In genomic region chr4:98662619-98663225, GRCh38 we compare ENCODE assay signal across 8 cellular contexts. TPM values are rescaled to one million over a fixed set of nuclear protein-coding genes. Genes with fewer than 3 reads are reported as not detected.
DNase-seq lines count a peak whose midpoint lies in the region; ATAC-seq lines count a peak whose summit lies in the region.

No MANE protein-coding gene starts in this region.

- POLR2A ChIA-PET in activated naive CD8-positive, alpha-beta T cell treated with anti-CD3 and anti-CD28 coated beads, Interleukin-2, amount 10 ng/mL, durations not matched to agents 7 days and 5 days (lab: Charles Lee), result interaction anchor here (1.2 to 1.4 kb wide), 2 partner anchors 9 to 266 kb away, joined by 3 read pairs; no protein-coding TSS in a partner anchor

- peak overlapping the region; percentile 94 for H3K27ac Mint-ChIP-seq in activated naive CD8-positive, alpha-beta T cell treated with anti-CD3 and anti-CD28 coated beads, Interleukin-2, amount 10 ng/mL, durations not matched to agents 7 days and 5 days

- H3K27me3 Mint-ChIP-seq in activated naive CD8-positive, alpha-beta T cell treated with anti-CD3 and anti-CD28 coated beads, Interleukin-2, amount 10 ng/mL, durations not matched to agents 7 days and 5 days, result no peaks in the 10 kb centered on the region

- H3K9me3 Mint-ChIP-seq in activated naive CD8-positive, alpha-beta T cell treated with anti-CD3 and anti-CD28 coated beads, Interleukin-2, amount 10 ng/mL, durations not matched to agents 7 days and 5 days, result peaks cover 7% of the 10 kb centered on the region

- peaks cover 48% of the 10 kb centered on the region for H3K4me1 Mint-ChIP-seq in activated naive CD8-positive, alpha-beta T cell treated with anti-CD3 and anti-CD28 coated beads, Interleukin-2, amount 10 ng/mL, durations not matched to agents 7 days and 5 days

- H3K36me3 Mint-ChIP-seq in activated naive CD8-positive, alpha-beta T cell treated with anti-CD3 and anti-CD28 coated beads, Interleukin-2, amount 10 ng/mL, durations not matched to agents 7 days and 5 days, result peaks cover 14% of the 10 kb centered on the region

- peak; percentile 19 for DNase-seq in NCI-H748 treated with DMSO at 0.1 percent for 48 hours (lab: John Stamatoyannopoulos, UW)
- DNase-seq in activated naive CD8-positive, alpha-beta T cell treated with anti-CD3 and anti-CD28 coated beads, Interleukin-2, amount 10 ng/mL, durations not matched to agents 7 days and 5 days, result peak; percentile 60
- DNase-seq in stimulated activated CD4-positive, alpha-beta T cell treated with anti-CD3 and anti-CD28 coated beads, Interleukin-2, amount 100 ng/mL, for 24 hours, result peak; percentile 34 to 51
- DNase-seq in NCI-H2196 (lab: John Stamatoyannopoulos, UW; ENCODE audit: unreplicated experiment), result no peak
- no peak for DNase-seq in dedifferentiated amniotic fluid mesenchymal stem cell (ENCODE audit: extremely low spot score)
- no peak for DNase-seq in NCI-H2029 treated with DMSO at 0.1 percent for 48 hours (lab: John Stamatoyannopoulos, UW)
- DNase-seq in HK-2 (ENCODE audit: unreplicated experiment), result no peak

- ATAC-seq in GM21529 (IDR thresholded peaks at IDR 0.05; ENCODE audit: unreplicated experiment), result peak; percentile 9
- ATAC-seq in activated naive CD8-positive, alpha-beta T cell treated with anti-CD3 and anti-CD28 coated beads, Interleukin-2, amount 10 ng/mL, durations not matched to agents 7 days and 5 days (ENCODE audit: low read depth), result peak; percentile 38

- H3K4me3 Mint-ChIP-seq in activated naive CD8-positive, alpha-beta T cell treated with anti-CD3 and anti-CD28 coated beads, Interleukin-2, amount 10 ng/mL, durations not matched to agents 7 days and 5 days, result peak overlapping the region; percentile 75

RNA-seq across cellular contexts. Expression of gene TSPAN5, which starts 4.3 kb away (rescaled TPM):
- 10 to 100 TPM; 19.8 to 21.4 TPM for total RNA-seq in activated naive CD8-positive, alpha-beta T cell treated with anti-CD3 and anti-CD28 coated beads, Interleukin-2, amount 10 ng/mL, durations not matched to agents 7 days and 5 days

Comparison
In these comparisons a context has a peak if more than half of its experiments do, and no peak if none do; other contexts are left out.
1. DNase-seq: peak in NCI-H748 treated with DMSO at 0.1 percent for 48 hours (single experiment), activated naive CD8-positive, alpha-beta T cell treated with anti-CD3 and anti-CD28 coated beads, Interleukin-2, amount 10 ng/mL, durations not matched to agents 7 days and 5 days (single experiment) and stimulated activated CD4-positive, alpha-beta T cell treated with anti-CD3 and anti-CD28 coated beads, Interleukin-2, amount 100 ng/mL, for 24 hours (2 of 2); none in NCI-H2196 (single experiment), dedifferentiated amniotic fluid mesenchymal stem cell (single experiment), NCI-H2029 treated with DMSO at 0.1 percent for 48 hours (single experiment) and HK-2 (single experiment).